13 cellular contexts compared by ENCODE assay signal in the genomic region with DNA sequence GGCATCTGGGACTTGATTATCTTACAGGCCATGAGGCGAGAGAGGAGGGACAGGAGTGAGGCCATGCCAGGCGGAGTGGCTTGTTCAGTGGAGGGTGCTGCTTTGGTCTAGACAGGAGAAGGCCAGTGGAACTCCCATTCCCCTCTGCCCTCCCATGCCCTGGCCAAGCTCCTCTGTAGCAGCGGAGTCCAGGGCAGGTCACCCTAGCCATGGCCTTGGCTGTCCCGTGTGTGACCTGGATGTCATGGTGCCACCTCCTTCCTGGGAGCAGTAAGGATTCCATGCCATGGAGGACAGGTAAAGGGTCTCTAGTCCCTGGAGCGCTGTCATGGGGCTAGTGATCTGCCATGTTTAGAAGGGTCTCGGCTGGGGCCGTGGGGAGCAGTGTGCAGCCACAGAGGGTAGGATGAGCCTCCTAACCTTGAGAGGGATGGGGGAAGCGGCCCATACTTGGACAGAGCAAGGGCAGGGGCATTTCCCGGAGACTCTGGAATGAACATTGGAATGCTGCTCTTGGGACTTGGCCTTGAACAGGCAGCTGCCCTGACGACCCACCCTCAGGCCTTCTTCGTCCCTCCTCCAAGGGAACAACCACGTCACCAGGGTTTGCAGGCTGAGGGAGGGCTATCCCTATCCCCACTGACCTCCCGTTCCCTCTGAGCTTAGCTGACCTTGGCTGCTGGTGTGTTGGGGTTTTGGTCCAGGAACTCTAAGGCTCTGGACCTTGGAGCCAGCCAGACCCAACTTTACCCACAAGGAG.
DNase-seq lines count a peak whose midpoint lies in the region; ATAC-seq and TF ChIP-seq lines count a peak whose summit lies in the region.
"Had no signal": no experiment of that assay in that cellular context is flagged by ENCODE, and none has a peak within 500 bp of the region (broad histone marks: within the 10 kb centered on the region; RNA-seq: fewer than 3 reads in every experiment).

No MANE protein-coding gene starts in this region.

- H3K4me3 ChIP-seq in ascending aorta (no peak overlapping the region), heart right ventricle (no peak overlapping the region), transverse colon (no peak overlapping the region)

- H3K27me3 ChIP-seq in ascending aorta (no peaks in the 10 kb centered on the region), heart right ventricle (no peaks in the 10 kb centered on the region), transverse colon (no peaks in the 10 kb centered on the region)

- in situ Hi-C loops in transverse colon (cut with MboI; ENCODE audit: low pct_ligation_motif_present in 1 of 4, low pct_unique_long_range_greater_than_20kb in 1 of 4, low sequenced_read_pairs in 3 of 4) = no loop called here

- no peaks in the 10 kb centered on the region for H3K9me3 Mint-ChIP-seq in osteocyte (ENCODE audit: unreplicated experiment)
- H3K9me3 Mint-ChIP-seq: memory B cell had no signal

- no peak for TF ChIP-seq POLR2A in transverse colon (IDR thresholded peaks at IDR 0.05)

- no peaks in the 10 kb centered on the region for H3K27me3 Mint-ChIP-seq in osteocyte (ENCODE audit: unreplicated experiment)
- H3K27me3 Mint-ChIP-seq: memory B cell had no signal

- H3K27ac ChIP-seq in ascending aorta (peak overlapping the region; percentile 94 to 96), heart right ventricle (peak overlapping the region in 8 of 10 donors; percentile 15 to 98 (median 66)), transverse colon (peak overlapping the region; percentile 11 to 50 (median 37))
- H3K27ac ChIP-seq: C4-2B had no signal

- H3K9me3 ChIP-seq in ascending aorta = no peaks in the 10 kb centered on the region
- H3K9me3 ChIP-seq in heart right ventricle = no peaks in the 10 kb centered on the region
- H3K9me3 ChIP-seq in transverse colon = no peaks in the 10 kb centered on the region

- ATAC-seq in heart right ventricle (peak in 3 of 8 donors; percentile 9 to 29 (median 22)), HG02938 (IDR thresholded peaks at IDR 0.05; ENCODE audit: unreplicated experiment) (no peak), HG03469 (IDR thresholded peaks at IDR 0.05; ENCODE audit: unreplicated experiment) (no peak)

- no peak for TF ChIP-seq EP300 in transverse colon (IDR thresholded peaks at IDR 0.05; ENCODE audit: low read depth)

- peaks cover 57% of the 10 kb centered on the region for H3K4me1 Mint-ChIP-seq in osteocyte (ENCODE audit: unreplicated experiment)

- 63 to 64% methylated on average over 13 of the region's 13 CpGs for WGBS in heart right ventricle, 2 donors
- 83% methylated on average over 13 of the region's 13 CpGs; no CpG with 5 or more reads in 1 of the 2 donors for WGBS in transverse colon (ENCODE audit: low coverage in 1 of 2), 2 donors

- no peak overlapping the region for H3K4me3 Mint-ChIP-seq in osteocyte (ENCODE audit: unreplicated experiment)
- H3K4me3 Mint-ChIP-seq: memory B cell had no signal

- intact Hi-C loops in ascending aorta (cut with DNase I) (loop anchor here (1.0 kb wide), 1 partner anchor 13 kb away; no protein-coding TSS in a partner anchor), heart right ventricle (cut with DNase I) (loop anchor here in 1 of 10 donors (5.0 kb wide), 1 partner anchor 105 kb away; no protein-coding TSS in a partner anchor), transverse colon (cut with DNase I; ENCODE audit: low total_unique reads) (loop anchor here (1.0 kb wide), 1 partner anchor 15 kb away; no protein-coding TSS in a partner anchor)

- TF ChIP-seq CTCF in ascending aorta (IDR thresholded peaks at IDR 0.05) = no peak
- no peak for TF ChIP-seq CTCF in heart right ventricle (IDR thresholded peaks at IDR 0.05)
- no peak for TF ChIP-seq CTCF in osteocyte (IDR thresholded peaks at IDR 0.05)
- no peak for TF ChIP-seq CTCF in transverse colon (IDR thresholded peaks at IDR 0.05)

- H3K36me3 ChIP-seq in ascending aorta (peaks cover 0 to 3% of the 10 kb centered on the region in 2 donors), heart right ventricle (peaks cover 0 to 4% (median 0%) of the 10 kb centered on the region in 9 donors), transverse colon (no peaks in the 10 kb centered on the region)

- H3K36me3 Mint-ChIP-seq in osteocyte (ENCODE audit: unreplicated experiment) = no peaks in the 10 kb centered on the region
- H3K36me3 Mint-ChIP-seq: memory B cell had no signal

- peak overlapping the region; percentile 57 for H3K27ac Mint-ChIP-seq in osteocyte (ENCODE audit: unreplicated experiment)
- H3K27ac Mint-ChIP-seq: memory B cell had no signal

- H3K4me1 ChIP-seq in ascending aorta = peaks cover 51 to 89% of the 10 kb centered on the region in 2 donors
- H3K4me1 ChIP-seq in heart right ventricle = peaks cover 60 to 100% (median 97%) of the 10 kb centered on the region in 9 donors
- H3K4me1 ChIP-seq in transverse colon = peaks cover 23 to 54% (median 51%) of the 10 kb centered on the region in 4 donors

- peak in 1 of 2 donors; percentile 82 for DNase-seq in ascending aorta (ENCODE audit: low spot score in 2 of 2)
- no peak for DNase-seq in heart right ventricle
- no peak for DNase-seq in osteocyte (ENCODE audit: extremely low spot score, unreplicated experiment)
- no peak for DNase-seq in transverse colon
- no peak for DNase-seq in NCI-H526 treated with DMSO at 0.1 percent for 48 hours (lab: John Stamatoyannopoulos, UW)
- no peak for DNase-seq in NCI-H2029 treated with DMSO at 0.1 percent for 48 hours (lab: John Stamatoyannopoulos, UW)
- DNase-seq: activated CD4-positive, alpha-beta T cell treated with anti-CD3 and anti-CD28 coated beads, Interleukin-2, amount 50 U/mL, for 1 hour; activated T-cell treated with anti-CD3 and anti-CD28 coated beads, Interleukin-2, amount 50 U/mL, for 48 hours; cortex of kidney had no signal

Comparison
In these comparisons a context has a peak if more than half of its experiments do, and no peak if none do; other contexts are left out.
1. H3K27ac ChIP-seq: peak in every context shown above with its lines; median percentile 95 in ascending aorta; 66 in heart right ventricle; 37 in transverse colon.